Comparison of ENCODE assay signal across 25 cellular contexts in the genomic region with DNA sequence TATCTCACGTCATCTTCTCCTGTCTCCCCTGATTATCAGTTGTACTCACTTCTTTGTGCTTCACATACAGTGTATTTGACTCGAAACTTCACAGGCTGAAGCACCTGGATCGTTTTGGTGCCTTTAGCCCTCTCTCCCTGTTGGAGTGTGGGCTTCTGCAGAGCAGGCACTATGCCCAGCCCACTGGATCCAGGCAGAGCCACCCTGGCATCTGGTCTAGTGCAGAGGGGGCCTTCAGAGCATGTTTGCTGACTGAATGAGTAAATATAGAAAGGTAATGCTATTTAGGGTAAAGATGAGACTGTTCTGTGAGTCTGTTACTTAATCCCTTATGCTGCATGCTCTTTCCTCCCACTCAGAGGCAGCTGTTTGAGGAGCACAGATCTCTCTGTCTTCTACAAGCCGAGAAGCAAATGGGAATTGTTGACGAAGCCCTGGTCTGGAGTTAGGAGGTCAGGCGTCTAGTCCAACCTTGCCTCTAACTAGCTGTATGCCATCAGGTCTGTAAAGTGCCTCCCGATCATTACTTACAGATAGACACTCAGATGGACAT.
A peak's percentile ranks its signal among the peaks of the same experiment; 100 is the strongest.
DNase-seq lines count a peak whose midpoint lies in the region; ATAC-seq and TF ChIP-seq lines count a peak whose summit lies in the region.
"Had no signal": no experiment of that assay in that cellular context is flagged by ENCODE, and none has a peak within 500 bp of the region (broad histone marks: within the 10 kb centered on the region; RNA-seq: fewer than 3 reads in every experiment).

No MANE protein-coding gene starts in this region.

- H3K27me3 ChIP-seq in DND-41 (ENCODE audit: insufficient read depth, low read length, poor library complexity): no peaks in the 10 kb centered on the region

- H3K9ac ChIP-seq in DND-41 (ENCODE audit: low read depth, low read length): no peak overlapping the region

- peak overlapping the region; percentile 43; the same call in 1 of the 2 replicates for H2AFZ ChIP-seq in DND-41 (ENCODE audit: low read depth, low read length)

- no peak for ATAC-seq in DND-41 (ENCODE audit: insufficient read depth, low read depth)
- no peak for ATAC-seq in HG03196 (IDR thresholded peaks at IDR 0.05; ENCODE audit: unreplicated experiment)
- ATAC-seq: CD8-positive, alpha-beta T cell; Panc1 had no signal

- no peak for TF ChIP-seq CTCF in DND-41 (IDR thresholded peaks at IDR 0.05; ENCODE audit: borderline replicate concordance, extremely low read depth, low read length, poor library complexity, severe bottlenecking)

- DNase-seq in DND-41: no peak
- DNase-seq in NCI-H2029 treated with DMSO at 0.1 percent for 48 hours (lab: John Stamatoyannopoulos, UW): peak; percentile 3
- peak; percentile 68 for DNase-seq in left kidney (ENCODE audit: low read depth, low spot score)
- DNase-seq in occipital lobe (lab: John Stamatoyannopoulos, UW): peak; percentile 19
- no peak for DNase-seq in NCI-H226
- DNase-seq in SW 1271 (lab: John Stamatoyannopoulos, UW): no peak
- no peak for DNase-seq in central memory CD4-positive, alpha-beta T cell
- DNase-seq: CD8-positive, alpha-beta T cell; DMS 273 treated with DMSO at 0.1 percent for 48 hours; DMS79; GF-D8; GOT3; HFFc6; NCI-H1092; NCI-H1417 treated with DMSO at 0.1 percent for 48 hours; NCI-H187 treated with DMSO at 0.1 percent for 48 hours; NCI-H345; NCI-H510A treated with DMSO at 0.1 percent for 48 hours; SHP77 had no signal

- H3K4me3 ChIP-seq in DND-41 (ENCODE audit: low read depth in 1 of 2, low read length in 2 of 2): no peak overlapping the region
- H3K4me3 ChIP-seq: HAP-1 had no signal

- H3K4me1 ChIP-seq in DND-41 (ENCODE audit: insufficient read depth, low read length): peaks cover 19% of the 10 kb centered on the region
- H3K4me1 ChIP-seq: HAP-1 had no signal

- H3K79me2 ChIP-seq in DND-41 (ENCODE audit: insufficient read depth, low read length): no peaks in the 10 kb centered on the region

- no peaks in the 10 kb centered on the region for H4K20me1 ChIP-seq in DND-41 (ENCODE audit: insufficient read depth, low read length)

- no peak overlapping the region for H3K4me2 ChIP-seq in DND-41 (ENCODE audit: insufficient read depth, low read length)

- no peak overlapping the region for H3K27ac ChIP-seq in DND-41 (ENCODE audit: low read length)
- H3K27ac ChIP-seq: C4-2B, HL-60, RWPE1 had no signal

- H3K36me3 ChIP-seq in DND-41 (ENCODE audit: insufficient read depth, low read length): no peaks in the 10 kb centered on the region
- H3K36me3 ChIP-seq: HAP-1 had no signal

- no peaks in the 10 kb centered on the region for H3K9me3 ChIP-seq in DND-41 (ENCODE audit: insufficient read depth, low read length, severe bottlenecking)
- H3K9me3 ChIP-seq: HAP-1 had no signal

Comparison
In these comparisons a context has a peak if more than half of its experiments do, and no peak if none do; other contexts are left out.
1. DNase-seq: peak in NCI-H2029 treated with DMSO at 0.1 percent for 48 hours (single experiment), left kidney (single experiment) and occipital lobe (single experiment); none in DND-41 (single experiment), NCI-H226 (single experiment), SW 1271 (0 of 2) and central memory CD4-positive, alpha-beta T cell (single experiment).